Comparison of ENCODE assay signal across 8 cellular contexts in genomic region chr2:65227471-65228248, GRCh38. TPM values are rescaled to one million over a fixed set of nuclear protein-coding genes. Genes with fewer than 3 reads are reported as not detected.
DNase-seq lines count a peak whose midpoint lies in the region; ATAC-seq and TF ChIP-seq lines count a peak whose summit lies in the region.

Gene ACTR2, plus strand, starts transcription at chr2:65227831. Its CDS starts 79 bp downstream, at chr2:65227910.

- no peaks in the 10 kb centered on the region for H3K27me3 ChIP-seq in PC-3 (ENCODE audit: low read length)

- peak; percentile 93 for DNase-seq in DMS114 treated with DMSO at 0.1 percent for 48 hours (lab: John Stamatoyannopoulos, UW; ENCODE audit: unreplicated experiment)
- peak; percentile 96 for DNase-seq in PC-3
- peak; percentile 92 for DNase-seq in activated T-cell treated with anti-CD3 and anti-CD28 coated beads for 48 hours (ENCODE audit: low read depth)
- DNase-seq in epithelial cell of prostate (ENCODE audit: low read depth, low spot score) = peak; percentile 75
- DNase-seq in mucosa of gallbladder (ENCODE audit: low spot score) = peak; percentile 97
- peak; percentile 78 to 89 for DNase-seq in stimulated activated CD8-positive, alpha-beta memory T cell treated with anti-CD3 and anti-CD28 coated beads, Interleukin-4, amount 100 ng/mL, for 4 hours (ENCODE audit: low read depth in 2 of 2, low spot score in 1 of 2)

- no peak for TF ChIP-seq CTCF in PC-3 (conservative IDR thresholded peaks at IDR 0.05; ENCODE audit: low read depth, low read length)

- TF ChIP-seq EP300 in Ishikawa (IDR thresholded peaks at IDR 0.05; ENCODE audit: borderline replicate concordance) = no peak; the same call in 1 of the 2 replicates

- no peak for TF ChIP-seq RAD21 in Ishikawa (IDR thresholded peaks at IDR 0.05; ENCODE audit: low read depth)

- BruUV-seq in PC-3 (replicated peaks; lab: Mats Ljungman, UMichigan) = no TSS peak

- peak within 1 kb of the TSS; percentile 87 for H3K4me3 ChIP-seq in PC-3 (ENCODE audit: low read length)

- H2AFZ ChIP-seq in PC-3 (ENCODE audit: low read length) = peak within 1 kb of the TSS; percentile 81

- H3K9me3 ChIP-seq in PC-3 (ENCODE audit: low read length) = no peaks in the 10 kb centered on the region

- peaks cover 36% of the 10 kb centered on the region for H3K4me1 ChIP-seq in PC-3 (ENCODE audit: insufficient read depth, low read length)

- peak; percentile 89 for ATAC-seq in GM21576 (IDR thresholded peaks at IDR 0.05; ENCODE audit: unreplicated experiment)
- peak; percentile 90 for ATAC-seq in PC-3

- intact Hi-C loops in PC-3 (cut with micrococcal nuclease) = loop anchor here (2.0 kb wide), 2 partner anchors 41 to 97 kb away; partner anchors contain the start of gene RAB1A

- peak within 1 kb of the TSS; percentile 94 for H3K4me2 ChIP-seq in PC-3 (ENCODE audit: low read length)

- peak within 1 kb of the TSS; percentile 95 for H3K9ac ChIP-seq in PC-3 (ENCODE audit: low read length)

- no peaks in the 10 kb centered on the region for H3K9me2 ChIP-seq in PC-3 (replicated peaks; ENCODE audit: low read length)

- H3F3A ChIP-seq in PC-3 (ENCODE audit: low read length, unreplicated experiment) = peaks cover 6% of the 10 kb centered on the region

- peak within 1 kb of the TSS; percentile 87 for H3K27ac ChIP-seq in PC-3 (ENCODE audit: low read length)
- peak within 1 kb of the TSS; percentile 96 for H3K27ac ChIP-seq in epithelial cell of prostate

- peaks cover 70% of the 10 kb centered on the region for H3K79me2 ChIP-seq in PC-3 (ENCODE audit: low read length)

- POLR2A ChIA-PET in PC-3 (lab: Charles Lee; ENCODE audit: unreplicated experiment) = interaction anchor here (0.5 to 1.0 kb wide), 34 partner anchors 23 to 1557 kb away, joined by 3 to 28 read pairs (median 8); partner anchors contain the start of genes CEP68 and RAB1A

- H4K20me1 ChIP-seq in PC-3 (ENCODE audit: low read length) = peaks cover 19% of the 10 kb centered on the region

- no peaks in the 10 kb centered on the region for H3K36me3 ChIP-seq in PC-3 (ENCODE audit: low read depth, low read length)

- CTCF ChIA-PET in PC-3 (lab: Charles Lee) = interaction anchor here (0.5 to 0.7 kb wide), 3 partner anchors 15 to 633 kb away, joined by 3 to 12 read pairs (median 4); no protein-coding TSS in a partner anchor

TF ChIP-seq in Ishikawa, 13 proteins besides CTCF, POLR2A, EP300 and RAD21:
- TF ChIP-seq TEAD4 (IDR thresholded peaks at IDR 0.05) (peak; percentile 51; the same call in 1 of the 2 replicates), CEBPB (IDR thresholded peaks at IDR 0.05) (no peak; the same call in 1 of the 2 replicates), TCF12 (IDR thresholded peaks at IDR 0.05; ENCODE audit: low read depth) (peak; percentile 45), MAX (IDR thresholded peaks at IDR 0.05) (peak; percentile 70), CREB1 (IDR thresholded peaks at IDR 0.05; ENCODE audit: low read depth) (0 out of 2 replicates have a peak, but pooled peaks have one; percentile 30), TAF1 (IDR thresholded peaks at IDR 0.05; ENCODE audit: low read depth) (peak; percentile 92), USF1 (IDR thresholded peaks at IDR 0.05) (0 out of 2 replicates have a peak, but pooled peaks have one; percentile 23), EGR1 (IDR thresholded peaks at IDR 0.05) (peak; percentile 77), YY1 (IDR thresholded peaks at IDR 0.05; ENCODE audit: low read depth) (peak; percentile 94), ZBTB7A (IDR thresholded peaks at IDR 0.05; ENCODE audit: low read depth) (no peak; the same call in 1 of the 2 replicates), REST (IDR thresholded peaks at IDR 0.05; ENCODE audit: low read depth) (no peak)

RNA-seq across cellular contexts. Expression of gene ACTR2, which starts in this region (rescaled TPM):
- total RNA-seq in PC-3 (2014; rRNA removed) (56.7 and 67.2 TPM in 2 replicates), mucosa of gallbladder (209 TPM)

Comparison
In these comparisons a context has a peak if more than half of its experiments do, and no peak if none do; other contexts are left out.
1. Peak in every context shown above with its lines: DNase-seq, ATAC-seq, H3K4me3 ChIP-seq and H3K27ac ChIP-seq.